In genomic region chrX:47093248-47093647, GRCh38 we compare ENCODE assay signal across 8 cellular contexts. TPM values are rescaled to one million over a fixed set of nuclear protein-coding genes. Genes with fewer than 3 reads are reported as not detected.
DNase-seq lines count a peak whose midpoint lies in the region; ATAC-seq, FAIRE-seq and TF ChIP-seq lines count a peak whose summit lies in the region.

No MANE protein-coding gene starts in this region.

- CTCF ChIA-PET in A673 (lab: Charles Lee) = interaction anchor here (1.1 kb wide), 1 partner anchor 538 kb away, joined by 3 read pairs; no protein-coding TSS in a partner anchor

- TF ChIP-seq POLR2A in gastrocnemius medialis (IDR thresholded peaks at IDR 0.05) = no peak

- H3K27me3 ChIP-seq in A673 (replicated peaks; ENCODE audit: insufficient read depth, low read depth, low read length, poor library complexity) (peaks cover 3% of the 10 kb centered on the region), GM06990 (replicated peaks; ENCODE audit: control insufficient read depth, insufficient read depth, low read length) (no peaks in the 10 kb centered on the region), gastrocnemius medialis (peaks cover 0 to 3% (median 0%) of the 10 kb centered on the region in 3 donors)

- intact Hi-C loops in A673 (cut with micrococcal nuclease; ENCODE audit: unreplicated experiment) (loop anchor here (2.0 to 10.0 kb wide), 4 partner anchors 191 to 538 kb away; partner anchors contain the start of gene SLC9A7), gastrocnemius medialis (cut with DNase I; ENCODE audit: low total_unique reads) (loop anchor here (5.0 kb wide), 2 partner anchors 191 to 336 kb away; partner anchors contain the start of gene SLC9A7), left cardiac atrium (cut with DNase I) (no loop called here)

- FAIRE-seq in endometrium (lab: Jason Lieb, UNC) = peak; percentile 90

- H3K36me3 ChIP-seq in A673 (ENCODE audit: insufficient read depth, low read length, poor library complexity, severe bottlenecking) (no peaks in the 10 kb centered on the region), GM06990 (ENCODE audit: control insufficient read depth, insufficient read depth, low read length) (no peaks in the 10 kb centered on the region), gastrocnemius medialis (no peaks in the 10 kb centered on the region)

- DNase-seq in A673 (ENCODE audit: low spot score) (peak; percentile 64), GM06990 (ENCODE audit: extremely low read depth, insufficient read length) (no peak), NCI-H748 (lab: John Stamatoyannopoulos, UW; ENCODE audit: unreplicated experiment) (peak; percentile 24), gastrocnemius medialis (no peak), D341Med (ENCODE audit: low spot score) (no peak), COLO668 (lab: John Stamatoyannopoulos, UW; ENCODE audit: unreplicated experiment) (no peak), left cardiac atrium (no peak)

- in situ Hi-C loops in gastrocnemius medialis (cut with MboI; ENCODE audit: low sequenced_read_pairs in 4 of 4) = loop anchor here in 1 of 4 donors (10.0 kb wide), 1 partner anchor 188 kb away; no protein-coding TSS in a partner anchor

- POLR2A ChIA-PET in A673 (lab: Charles Lee; ENCODE audit: low non-redundant PET) = no interaction called here

- ATAC-seq in gastrocnemius medialis (no peak), left cardiac atrium (no peak)

- BruUV-seq in A673 (replicated peaks; lab: Mats Ljungman, UMichigan) = no TSS peak

- H3K9me3 ChIP-seq in A673 (ENCODE audit: low read depth, low read length, poor library complexity, severe bottlenecking) (no peaks in the 10 kb centered on the region), gastrocnemius medialis (no peaks in the 10 kb centered on the region)

- H3K27ac ChIP-seq in A673 (ENCODE audit: low read depth, low read length, poor library complexity, severe bottlenecking) (no peak overlapping the region), gastrocnemius medialis (no peak overlapping the region)

- H3K4me1 ChIP-seq in A673 (ENCODE audit: insufficient read depth, low read length, poor library complexity, severe bottlenecking) = peaks cover 6% of the 10 kb centered on the region
- H3K4me1 ChIP-seq in gastrocnemius medialis = no peaks in the 10 kb centered on the region

- H3K4me3 ChIP-seq in A673 (ENCODE audit: low read depth, low read length, poor library complexity, severe bottlenecking) (no peak overlapping the region), GM06990 (replicated peaks; ENCODE audit: low read depth, low read length) (no peak overlapping the region), gastrocnemius medialis (no peak overlapping the region)

- TF ChIP-seq CTCF in A673 (conservative IDR thresholded peaks at IDR 0.05; ENCODE audit: low read depth, low read length) (peak; percentile 66), GM06990 (IDR thresholded peaks at IDR 0.05; ENCODE audit: insufficient read depth, low read length, poor library complexity, severe bottlenecking) (peak; percentile 43), gastrocnemius medialis (IDR thresholded peaks at IDR 0.05 in 4 of 5, conservative IDR thresholded peaks at IDR 0.05 in 1 of 5) (peak in 3 of 5 experiments; percentile 15 to 33 (median 25))

RNA-seq across cellular contexts. Expression of gene RGN, which starts 15.0 kb away (rescaled TPM):
- total RNA-seq in A673 (2021) = 1.6 and 1.8 TPM in 2 replicates
- total RNA-seq in gastrocnemius medialis = 1 to 10 TPM; 1.4 to 4.4 (median 2.0) TPM
- 10 to 100 TPM in 1 of 2 donors, 1 to 10 TPM in 1; 9.3 to 13.9 TPM for total RNA-seq in left cardiac atrium

RNA-seq across cellular contexts. Expression of gene NDUFB11, which starts 51.3 kb away (rescaled TPM):
- total RNA-seq in A673 (2021) (137 and 141 TPM in 2 replicates), gastrocnemius medialis (100 to 1,000 TPM; 105 to 172 (median 168) TPM), left cardiac atrium (100 to 1,000 TPM; 137 to 138 TPM)

RNA-seq across cellular contexts. Expression of gene RBM10, which starts 51.8 kb away (rescaled TPM):
- 80.9 and 85.3 TPM in 2 replicates for total RNA-seq in A673 (2021)
- total RNA-seq in gastrocnemius medialis = 10 to 100 TPM; 18.7 to 49.3 (median 23.5) TPM
- total RNA-seq in left cardiac atrium = 10 to 100 TPM; 22.1 to 23.9 TPM

Comparison
In these comparisons a context has a peak if more than half of its experiments do, and no peak if none do; other contexts are left out.
1. DNase-seq: peak in A673 (single experiment) and NCI-H748 (single experiment); none in GM06990 (single experiment), gastrocnemius medialis (0 of 2), D341Med (single experiment), COLO668 (single experiment) and left cardiac atrium (single experiment).
2. intact Hi-C loops: an anchor here in A673 (2.0 to 10.0 kb wide) and gastrocnemius medialis (5.0 kb wide); none called in left cardiac atrium.
3. Peak in every context shown above with its lines, with median percentiles within 50 percentile points of each other: CTCF ChIP-seq.